Comparison of ENCODE assay signal across 8 cellular contexts in the genomic region with DNA sequence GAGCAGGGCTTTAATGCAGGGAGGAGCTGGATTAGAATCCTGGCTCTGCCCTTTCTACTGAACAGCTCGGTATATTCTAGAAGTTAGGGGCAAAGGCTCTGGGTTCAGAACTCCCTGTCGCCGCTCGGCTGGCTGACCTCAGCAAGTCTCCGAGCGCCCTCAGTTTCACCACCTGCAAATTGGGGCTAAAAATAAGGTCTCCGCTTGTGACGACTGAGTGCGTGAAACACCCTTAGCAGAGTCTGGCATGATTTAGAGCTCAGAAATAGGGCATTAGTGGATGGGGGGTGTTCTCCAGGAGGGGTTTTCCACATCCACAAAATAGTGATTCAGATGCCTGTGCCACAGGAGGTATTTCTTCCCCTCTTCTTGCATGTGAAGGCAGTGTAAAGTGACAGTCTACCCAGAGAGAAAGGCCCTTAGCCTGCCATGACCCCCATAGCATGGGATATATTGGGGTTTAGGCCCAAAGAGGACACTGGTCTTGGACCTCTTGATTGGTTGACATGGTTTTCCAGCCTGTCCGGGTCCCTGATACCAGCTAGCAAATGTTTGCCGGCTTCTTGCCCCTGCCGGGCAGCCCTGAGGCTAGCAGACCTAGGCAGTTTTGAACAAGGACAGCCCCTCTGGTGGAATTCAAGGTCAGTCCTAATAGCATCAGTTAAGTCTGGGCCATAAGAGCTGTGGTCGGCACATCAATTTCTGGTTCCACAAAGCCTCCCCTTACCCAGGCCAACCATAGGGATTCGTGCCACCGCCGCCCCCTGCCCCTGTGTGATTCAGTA. TPM values are rescaled to one million over a fixed set of nuclear protein-coding genes. Genes with fewer than 3 reads are reported as not detected.
DNase-seq lines count a peak whose midpoint lies in the region; ATAC-seq and TF ChIP-seq lines count a peak whose summit lies in the region.

No MANE protein-coding gene starts in this region.

- no peaks in the 10 kb centered on the region for H3K27me3 ChIP-seq in skeletal muscle tissue (ENCODE audit: control insufficient read depth in 3 of 3, insufficient read depth in 3 of 3, low read length in 3 of 3)

- H3K36me3 Mint-ChIP-seq in T-helper 2 cell treated with Interferon-gamma antibody and Interleukin-4, amounts not matched to agents 5 μg/mL and 100 μg/mL, for 36 hours (ENCODE audit: low read depth) = peaks cover 3% of the 10 kb centered on the region
- H3K36me3 Mint-ChIP-seq in glutamatergic neuron (ENCODE audit: unreplicated experiment) = no peaks in the 10 kb centered on the region

- TF ChIP-seq CTCF in glutamatergic neuron (IDR thresholded peaks at IDR 0.05; ENCODE audit: partially characterized antibody, unreplicated experiment) = no peak

- no peaks in the 10 kb centered on the region for H3K9me3 ChIP-seq in skeletal muscle tissue (ENCODE audit: control insufficient read depth in 3 of 3, low read length in 3 of 3)

- no peaks in the 10 kb centered on the region for H3K9me3 Mint-ChIP-seq in T-helper 2 cell treated with Interferon-gamma antibody and Interleukin-4, amounts not matched to agents 5 μg/mL and 100 μg/mL, for 36 hours
- H3K9me3 Mint-ChIP-seq in glutamatergic neuron (ENCODE audit: unreplicated experiment) = peaks cover 3% of the 10 kb centered on the region

- peak overlapping the region; percentile 85 to 88 (median 87) for H3K4me3 ChIP-seq in skeletal muscle tissue (ENCODE audit: low read length in 3 of 3)

- H3K36me3 ChIP-seq in skeletal muscle tissue (ENCODE audit: control insufficient read depth in 3 of 3, insufficient read depth in 3 of 3, low read length in 3 of 3) = peaks cover 0 to 5% (median 3%) of the 10 kb centered on the region in 3 donors

- peak overlapping the region; percentile 72 for H3K4me3 Mint-ChIP-seq in T-helper 2 cell treated with Interferon-gamma antibody and Interleukin-4, amounts not matched to agents 5 μg/mL and 100 μg/mL, for 36 hours
- peak overlapping the region; percentile 82 for H3K4me3 Mint-ChIP-seq in glutamatergic neuron (ENCODE audit: unreplicated experiment)

- H3K9ac ChIP-seq in skeletal muscle tissue (ENCODE audit: low read depth in 1 of 3, low read length in 3 of 3) = peak overlapping the region; percentile 74 to 91 (median 85)

- ATAC-seq in GM18867 (IDR thresholded peaks at IDR 0.05; ENCODE audit: unreplicated experiment) (peak; percentile 24), HG03457 (IDR thresholded peaks at IDR 0.05; ENCODE audit: unreplicated experiment) (no peak)

- DNase-seq in T-helper 2 cell treated with Interferon-gamma antibody and Interleukin-4, amounts not matched to agents 5 μg/mL and 100 μg/mL, for 36 hours (ENCODE audit: low spot score) = no peak
- no peak for DNase-seq in glutamatergic neuron
- no peak for DNase-seq in NCI-H748 (lab: John Stamatoyannopoulos, UW; ENCODE audit: unreplicated experiment)
- no peak for DNase-seq in NCI-H2107 treated with DMSO at 0.1 percent for 48 hours (lab: John Stamatoyannopoulos, UW; ENCODE audit: unreplicated experiment)
- no peak for DNase-seq in HuH-7 (ENCODE audit: low spot score)

- peaks cover 23% of the 10 kb centered on the region for H3K4me1 Mint-ChIP-seq in T-helper 2 cell treated with Interferon-gamma antibody and Interleukin-4, amounts not matched to agents 5 μg/mL and 100 μg/mL, for 36 hours (ENCODE audit: low read depth)
- peaks cover 16% of the 10 kb centered on the region for H3K4me1 Mint-ChIP-seq in glutamatergic neuron (ENCODE audit: low read depth, unreplicated experiment)

- peak overlapping the region; percentile 31 for H3K27ac Mint-ChIP-seq in T-helper 2 cell treated with Interferon-gamma antibody and Interleukin-4, amounts not matched to agents 5 μg/mL and 100 μg/mL, for 36 hours
- peak overlapping the region; percentile 59 for H3K27ac Mint-ChIP-seq in glutamatergic neuron (ENCODE audit: unreplicated experiment)

- no peaks in the 10 kb centered on the region for H3K27me3 Mint-ChIP-seq in T-helper 2 cell treated with Interferon-gamma antibody and Interleukin-4, amounts not matched to agents 5 μg/mL and 100 μg/mL, for 36 hours (ENCODE audit: low read depth)
- no peaks in the 10 kb centered on the region for H3K27me3 Mint-ChIP-seq in glutamatergic neuron (ENCODE audit: unreplicated experiment)

- peak overlapping the region; percentile 90 for H3K27ac ChIP-seq in skeletal muscle tissue (ENCODE audit: low read depth, low read length)

- peaks cover 48 to 57% (median 53%) of the 10 kb centered on the region in 3 donors for H3K4me1 ChIP-seq in skeletal muscle tissue (ENCODE audit: control insufficient read depth in 3 of 3, insufficient read depth in 3 of 3, low read length in 3 of 3)

RNA-seq across cellular contexts. Expression of gene ERGIC1, which starts 1.4 kb away (rescaled TPM):
- total RNA-seq in glutamatergic neuron (ENCODE audit: unreplicated experiment) (76.2 TPM), skeletal muscle tissue (46.4 TPM)
